In the genomic region with DNA sequence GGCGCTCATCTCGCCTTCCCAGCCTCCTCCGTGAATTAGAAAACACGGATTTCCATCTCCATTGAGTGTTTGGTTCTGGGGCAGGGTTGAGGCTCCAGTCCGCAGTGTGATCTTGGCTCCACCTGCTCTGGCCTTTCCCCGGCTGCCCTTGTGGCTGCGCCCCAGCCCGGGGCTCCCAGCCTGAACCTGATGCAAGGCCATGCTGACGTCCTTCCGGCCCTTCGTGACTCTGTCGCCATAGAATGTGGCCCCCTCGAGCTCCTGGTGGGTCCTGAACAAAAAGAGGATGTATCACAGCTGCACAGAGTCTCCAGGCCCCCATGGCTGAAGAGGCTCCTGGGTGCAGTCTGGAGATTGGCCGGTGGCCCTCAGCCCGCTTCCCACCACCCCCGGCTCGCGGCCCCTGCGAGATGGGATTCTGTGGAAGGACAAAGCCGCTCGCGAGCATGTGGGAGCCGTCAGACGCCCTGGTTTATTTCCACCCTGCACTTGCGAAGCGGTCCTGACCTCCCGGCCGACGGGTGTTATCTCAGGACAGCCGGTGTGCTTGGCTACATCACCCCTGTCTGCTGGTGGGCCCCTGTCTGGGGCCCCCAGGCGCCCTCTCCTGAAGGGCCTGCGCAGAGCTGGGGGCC, we compare ENCODE assay signal across 34 cellular contexts.
"Had no signal": no experiment of that assay in that cellular context is flagged by ENCODE, and none has a peak within 500 bp of the region (broad histone marks: within the 10 kb centered on the region; RNA-seq: fewer than 3 reads in every experiment).

No MANE protein-coding gene starts in this region.

- DNase-seq: Karpas-422, Kasumi-1, KG1, MG63, MM.1S, MV-4-11, NCI-H1048, NCI-H1092, NCI-H1092 treated with DMSO at 0.1 percent for 48 hours, NCI-H1105, NCI-H1105 treated with DMSO at 0.1 percent for 48 hours, NCI-H1417, NCI-H1417 treated with DMSO at 0.1 percent for 48 hours, NCI-H1436, NCI-H1436 treated with DMSO at 0.1 percent for 48 hours, NCI-H146, NCI-H1694, NCI-H1694 treated with DMSO at 0.1 percent for 48 hours, NCI-H187, NCI-H187 treated with DMSO at 0.1 percent for 48 hours, NCI-H1930, NCI-H2029, NCI-H2029 treated with DMSO at 0.1 percent for 48 hours, NCI-H2081, NCI-H2081 treated with DMSO at 0.1 percent for 48 hours, NCI-H2107, NCI-H2171, NCI-H2171 treated with DMSO at 0.1 percent for 48 hours, NCI-H2227 treated with DMSO at 0.1 percent for 48 hours, NCI-H226, NCI-H345, NCI-H446, NCI-H446 treated with DMSO at 0.1 percent for 48 hours had no signal

- H3K4me2 ChIP-seq: KMS-11 had no signal

- H3K27me3 ChIP-seq: MG63 had no signal

- H3K36me3 ChIP-seq: MG63 had no signal

- H3K9me3 ChIP-seq: MG63 had no signal

- H3K4me3 ChIP-seq: MG63 had no signal

- H3K27ac ChIP-seq: KMS-11 had no signal

- H3K9ac ChIP-seq: KMS-11 had no signal
